Comparison of ENCODE assay signal across 1 cellular context in the genomic region with DNA sequence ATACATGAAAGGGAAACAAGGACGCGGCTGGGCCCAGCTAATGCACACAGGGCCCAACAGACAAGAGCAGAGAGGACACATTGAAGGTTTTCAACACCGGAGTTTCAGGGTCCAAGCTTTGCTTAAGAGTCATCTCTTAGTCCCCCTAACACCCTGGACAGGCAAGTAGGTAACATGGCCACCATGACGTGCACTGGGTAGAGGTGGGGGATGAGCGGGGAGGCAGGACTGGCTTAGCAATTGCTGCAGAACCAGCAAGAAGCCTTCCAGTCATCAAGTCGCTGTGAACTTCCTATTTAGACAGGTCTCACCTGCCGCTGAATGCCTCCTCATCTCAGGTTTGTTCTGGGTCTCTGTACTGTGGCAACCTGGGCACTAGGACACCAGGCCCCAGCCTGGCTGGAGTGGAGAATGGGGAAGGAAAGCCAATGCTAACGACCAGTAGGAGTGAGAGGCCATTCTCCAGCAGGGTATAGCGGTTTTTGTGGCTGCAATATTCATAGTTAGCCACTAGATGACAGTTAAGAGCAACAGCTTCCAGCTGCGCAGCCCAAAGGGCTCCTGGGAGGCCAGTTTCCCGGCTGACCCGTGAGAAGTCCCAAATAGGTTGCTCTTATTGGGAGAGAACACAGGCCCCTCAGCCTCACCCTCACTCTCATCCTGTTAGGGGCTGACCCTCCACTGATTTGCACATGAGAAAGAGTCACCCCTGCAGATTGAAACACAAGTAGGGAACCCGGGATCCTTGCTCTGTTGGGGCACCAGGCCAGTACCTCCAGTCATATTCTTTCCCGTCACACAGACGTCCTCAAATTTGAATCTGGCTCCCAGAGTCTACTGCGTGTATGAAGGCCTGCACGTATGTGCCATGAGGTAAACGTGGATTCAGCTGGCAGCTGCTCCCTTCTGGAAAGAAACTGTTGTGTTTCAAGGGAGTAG.
TF ChIP-seq lines count a peak whose summit lies in the region.

No MANE protein-coding gene starts in this region.

TF ChIP-seq in HepG2, 621 proteins besides CTCF, POLR2A, EP300 and RAD21 (continued from another document and continues in another):
- TF ChIP-seq, protein P1, sequence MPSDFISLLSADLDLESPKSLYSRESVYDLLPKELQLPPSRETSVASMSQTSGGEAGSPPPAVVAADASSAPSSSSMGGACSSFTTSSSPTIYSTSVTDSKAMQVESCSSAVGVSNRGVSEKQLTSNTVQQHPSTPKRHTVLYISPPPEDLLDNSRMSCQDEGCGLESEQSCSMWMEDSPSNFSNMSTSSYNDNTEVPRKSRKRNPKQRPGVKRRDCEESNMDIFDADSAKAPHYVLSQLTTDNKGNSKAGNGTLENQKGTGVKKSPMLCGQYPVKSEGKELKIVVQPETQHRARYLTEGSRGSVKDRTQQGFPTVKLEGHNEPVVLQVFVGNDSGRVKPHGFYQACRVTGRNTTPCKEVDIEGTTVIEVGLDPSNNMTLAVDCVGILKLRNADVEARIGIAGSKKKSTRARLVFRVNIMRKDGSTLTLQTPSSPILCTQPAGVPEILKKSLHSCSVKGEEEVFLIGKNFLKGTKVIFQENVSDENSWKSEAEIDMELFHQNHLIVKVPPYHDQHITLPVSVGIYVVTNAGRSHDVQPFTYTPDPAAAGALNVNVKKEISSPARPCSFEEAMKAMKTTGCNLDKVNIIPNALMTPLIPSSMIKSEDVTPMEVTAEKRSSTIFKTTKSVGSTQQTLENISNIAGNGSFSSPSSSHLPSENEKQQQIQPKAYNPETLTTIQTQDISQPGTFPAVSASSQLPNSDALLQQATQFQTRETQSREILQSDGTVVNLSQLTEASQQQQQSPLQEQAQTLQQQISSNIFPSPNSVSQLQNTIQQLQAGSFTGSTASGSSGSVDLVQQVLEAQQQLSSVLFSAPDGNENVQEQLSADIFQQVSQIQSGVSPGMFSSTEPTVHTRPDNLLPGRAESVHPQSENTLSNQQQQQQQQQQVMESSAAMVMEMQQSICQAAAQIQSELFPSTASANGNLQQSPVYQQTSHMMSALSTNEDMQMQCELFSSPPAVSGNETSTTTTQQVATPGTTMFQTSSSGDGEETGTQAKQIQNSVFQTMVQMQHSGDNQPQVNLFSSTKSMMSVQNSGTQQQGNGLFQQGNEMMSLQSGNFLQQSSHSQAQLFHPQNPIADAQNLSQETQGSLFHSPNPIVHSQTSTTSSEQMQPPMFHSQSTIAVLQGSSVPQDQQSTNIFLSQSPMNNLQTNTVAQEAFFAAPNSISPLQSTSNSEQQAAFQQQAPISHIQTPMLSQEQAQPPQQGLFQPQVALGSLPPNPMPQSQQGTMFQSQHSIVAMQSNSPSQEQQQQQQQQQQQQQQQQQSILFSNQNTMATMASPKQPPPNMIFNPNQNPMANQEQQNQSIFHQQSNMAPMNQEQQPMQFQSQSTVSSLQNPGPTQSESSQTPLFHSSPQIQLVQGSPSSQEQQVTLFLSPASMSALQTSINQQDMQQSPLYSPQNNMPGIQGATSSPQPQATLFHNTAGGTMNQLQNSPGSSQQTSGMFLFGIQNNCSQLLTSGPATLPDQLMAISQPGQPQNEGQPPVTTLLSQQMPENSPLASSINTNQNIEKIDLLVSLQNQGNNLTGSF (CRISPR knock-in tag; IDR thresholded peaks at IDR 0.05), result no peak
- TF ChIP-seq ZNF570 (CRISPR knock-in tag; IDR thresholded peaks at IDR 0.05; ENCODE audit: borderline replicate concordance) (no peak), ZBTB3 (CRISPR knock-in tag; IDR thresholded peaks at IDR 0.05; ENCODE audit: borderline replicate concordance, low read depth) (no peak), KDM4B (CRISPR knock-in tag; IDR thresholded peaks at IDR 0.05) (no peak), ZNF737 (CRISPR knock-in tag; IDR thresholded peaks at IDR 0.05; ENCODE audit: borderline replicate concordance) (0 out of 2 replicates have a peak, but pooled peaks have one; percentile 63), MTA1 (CRISPR knock-in tag; IDR thresholded peaks at IDR 0.05; ENCODE audit: borderline replicate concordance) (no peak), ZNF224 (CRISPR knock-in tag; IDR thresholded peaks at IDR 0.05) (no peak), BRD4 (CRISPR knock-in tag; IDR thresholded peaks at IDR 0.05) (0 out of 2 replicates have a peak, but pooled peaks have one; percentile 24), ZNF672 (CRISPR knock-in tag; IDR thresholded peaks at IDR 0.05) (no peak), HIVEP1 (CRISPR knock-in tag; IDR thresholded peaks at IDR 0.05) (no peak), PRMT3 (CRISPR knock-in tag; IDR thresholded peaks at IDR 0.05; ENCODE audit: borderline replicate concordance, low read depth) (no peak), ZNF101 (CRISPR knock-in tag; IDR thresholded peaks at IDR 0.05; ENCODE audit: borderline replicate concordance, low read depth) (no peak), PRPF4 (IDR thresholded peaks at IDR 0.05; ENCODE audit: low read depth, low read length, poor library complexity, severe bottlenecking) (no peak), JDP2 (CRISPR knock-in tag; IDR thresholded peaks at IDR 0.05; ENCODE audit: borderline replicate concordance) (no peak), MYC (CRISPR knock-in tag; IDR thresholded peaks at IDR 0.05; ENCODE audit: borderline replicate concordance) (no peak), GABPA (IDR thresholded peaks at IDR 0.05; ENCODE audit: low read depth, low read length) (no peak), GABPA (CRISPR knock-in tag; IDR thresholded peaks at IDR 0.05; ENCODE audit: low read depth) (no peak), SIX1 (CRISPR knock-in tag; IDR thresholded peaks at IDR 0.05; ENCODE audit: borderline replicate concordance) (no peak), ZNF468 (CRISPR knock-in tag; IDR thresholded peaks at IDR 0.05) (peak; percentile 58; the same call in 1 of the 2 replicates), KDM3A (CRISPR knock-in tag; IDR thresholded peaks at IDR 0.05; ENCODE audit: low read depth) (peak; percentile 60; the same call in 1 of the 2 replicates), TAF15 (IDR thresholded peaks at IDR 0.05; ENCODE audit: low read depth, low read length, poor library complexity, severe bottlenecking) (no peak), PHF5A (CRISPR knock-in tag; IDR thresholded peaks at IDR 0.05; ENCODE audit: low read depth, unreplicated experiment) (no peak), ZNF260 (CRISPR knock-in tag; IDR thresholded peaks at IDR 0.05; ENCODE audit: borderline replicate concordance, low read depth) (no peak), PHF21A (CRISPR knock-in tag; IDR thresholded peaks at IDR 0.05) (no peak)
- TF ChIP-seq, protein P2, sequence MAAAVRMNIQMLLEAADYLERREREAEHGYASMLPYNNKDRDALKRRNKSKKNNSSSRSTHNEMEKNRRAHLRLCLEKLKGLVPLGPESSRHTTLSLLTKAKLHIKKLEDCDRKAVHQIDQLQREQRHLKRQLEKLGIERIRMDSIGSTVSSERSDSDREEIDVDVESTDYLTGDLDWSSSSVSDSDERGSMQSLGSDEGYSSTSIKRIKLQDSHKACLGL (CRISPR knock-in tag; IDR thresholded peaks at IDR 0.05), result no peak
- TF ChIP-seq, protein P3, sequence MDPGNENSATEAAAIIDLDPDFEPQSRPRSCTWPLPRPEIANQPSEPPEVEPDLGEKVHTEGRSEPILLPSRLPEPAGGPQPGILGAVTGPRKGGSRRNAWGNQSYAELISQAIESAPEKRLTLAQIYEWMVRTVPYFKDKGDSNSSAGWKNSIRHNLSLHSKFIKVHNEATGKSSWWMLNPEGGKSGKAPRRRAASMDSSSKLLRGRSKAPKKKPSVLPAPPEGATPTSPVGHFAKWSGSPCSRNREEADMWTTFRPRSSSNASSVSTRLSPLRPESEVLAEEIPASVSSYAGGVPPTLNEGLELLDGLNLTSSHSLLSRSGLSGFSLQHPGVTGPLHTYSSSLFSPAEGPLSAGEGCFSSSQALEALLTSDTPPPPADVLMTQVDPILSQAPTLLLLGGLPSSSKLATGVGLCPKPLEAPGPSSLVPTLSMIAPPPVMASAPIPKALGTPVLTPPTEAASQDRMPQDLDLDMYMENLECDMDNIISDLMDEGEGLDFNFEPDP (CRISPR knock-in tag; conservative IDR thresholded peaks at IDR 0.05), result no peak
- TF ChIP-seq, protein P4, sequence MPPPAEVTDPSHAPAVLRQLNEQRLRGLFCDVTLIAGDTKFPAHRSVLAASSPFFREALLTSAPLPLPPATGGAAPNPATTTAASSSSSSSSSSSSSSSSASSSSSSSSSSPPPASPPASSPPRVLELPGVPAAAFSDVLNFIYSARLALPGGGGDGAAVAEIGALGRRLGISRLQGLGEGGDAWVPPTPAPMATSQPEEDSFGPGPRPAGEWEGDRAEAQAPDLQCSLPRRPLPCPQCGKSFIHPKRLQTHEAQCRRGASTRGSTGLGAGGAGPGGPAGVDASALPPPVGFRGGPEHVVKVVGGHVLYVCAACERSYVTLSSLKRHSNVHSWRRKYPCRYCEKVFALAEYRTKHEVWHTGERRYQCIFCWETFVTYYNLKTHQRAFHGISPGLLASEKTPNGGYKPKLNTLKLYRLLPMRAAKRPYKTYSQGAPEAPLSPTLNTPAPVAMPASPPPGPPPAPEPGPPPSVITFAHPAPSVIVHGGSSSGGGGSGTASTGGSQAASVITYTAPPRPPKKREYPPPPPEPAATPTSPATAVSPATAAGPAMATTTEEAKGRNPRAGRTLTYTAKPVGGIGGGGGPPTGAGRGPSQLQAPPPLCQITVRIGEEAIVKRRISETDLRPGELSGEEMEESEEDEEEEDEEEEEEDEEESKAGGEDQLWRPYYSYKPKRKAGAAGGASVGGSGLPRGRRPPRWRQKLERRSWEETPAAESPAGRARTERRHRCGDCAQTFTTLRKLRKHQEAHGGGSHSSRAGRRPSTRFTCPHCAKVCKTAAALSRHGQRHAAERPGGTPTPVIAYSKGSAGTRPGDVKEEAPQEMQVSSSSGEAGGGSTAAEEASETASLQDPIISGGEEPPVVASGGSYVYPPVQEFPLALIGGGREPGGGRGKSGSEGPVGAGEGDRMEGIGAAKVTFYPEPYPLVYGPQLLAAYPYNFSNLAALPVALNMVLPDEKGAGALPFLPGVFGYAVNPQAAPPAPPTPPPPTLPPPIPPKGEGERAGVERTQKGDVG (CRISPR knock-in tag; IDR thresholded peaks at IDR 0.05; ENCODE audit: borderline replicate concordance), result no peak; the same call in 1 of the 2 replicates
- TF ChIP-seq, protein P5, sequence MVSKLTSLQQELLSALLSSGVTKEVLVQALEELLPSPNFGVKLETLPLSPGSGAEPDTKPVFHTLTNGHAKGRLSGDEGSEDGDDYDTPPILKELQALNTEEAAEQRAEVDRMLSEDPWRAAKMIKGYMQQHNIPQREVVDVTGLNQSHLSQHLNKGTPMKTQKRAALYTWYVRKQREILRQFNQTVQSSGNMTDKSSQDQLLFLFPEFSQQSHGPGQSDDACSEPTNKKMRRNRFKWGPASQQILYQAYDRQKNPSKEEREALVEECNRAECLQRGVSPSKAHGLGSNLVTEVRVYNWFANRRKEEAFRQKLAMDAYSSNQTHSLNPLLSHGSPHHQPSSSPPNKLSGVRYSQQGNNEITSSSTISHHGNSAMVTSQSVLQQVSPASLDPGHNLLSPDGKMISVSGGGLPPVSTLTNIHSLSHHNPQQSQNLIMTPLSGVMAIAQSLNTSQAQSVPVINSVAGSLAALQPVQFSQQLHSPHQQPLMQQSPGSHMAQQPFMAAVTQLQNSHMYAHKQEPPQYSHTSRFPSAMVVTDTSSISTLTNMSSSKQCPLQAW (CRISPR knock-in tag; IDR thresholded peaks at IDR 0.05), result no peak; the same call in 1 of the 2 replicates
- TF ChIP-seq, protein P6, sequence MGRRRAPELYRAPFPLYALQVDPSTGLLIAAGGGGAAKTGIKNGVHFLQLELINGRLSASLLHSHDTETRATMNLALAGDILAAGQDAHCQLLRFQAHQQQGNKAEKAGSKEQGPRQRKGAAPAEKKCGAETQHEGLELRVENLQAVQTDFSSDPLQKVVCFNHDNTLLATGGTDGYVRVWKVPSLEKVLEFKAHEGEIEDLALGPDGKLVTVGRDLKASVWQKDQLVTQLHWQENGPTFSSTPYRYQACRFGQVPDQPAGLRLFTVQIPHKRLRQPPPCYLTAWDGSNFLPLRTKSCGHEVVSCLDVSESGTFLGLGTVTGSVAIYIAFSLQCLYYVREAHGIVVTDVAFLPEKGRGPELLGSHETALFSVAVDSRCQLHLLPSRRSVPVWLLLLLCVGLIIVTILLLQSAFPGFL (CRISPR knock-in tag; IDR thresholded peaks at IDR 0.05), result no peak
- TF ChIP-seq, protein P7, sequence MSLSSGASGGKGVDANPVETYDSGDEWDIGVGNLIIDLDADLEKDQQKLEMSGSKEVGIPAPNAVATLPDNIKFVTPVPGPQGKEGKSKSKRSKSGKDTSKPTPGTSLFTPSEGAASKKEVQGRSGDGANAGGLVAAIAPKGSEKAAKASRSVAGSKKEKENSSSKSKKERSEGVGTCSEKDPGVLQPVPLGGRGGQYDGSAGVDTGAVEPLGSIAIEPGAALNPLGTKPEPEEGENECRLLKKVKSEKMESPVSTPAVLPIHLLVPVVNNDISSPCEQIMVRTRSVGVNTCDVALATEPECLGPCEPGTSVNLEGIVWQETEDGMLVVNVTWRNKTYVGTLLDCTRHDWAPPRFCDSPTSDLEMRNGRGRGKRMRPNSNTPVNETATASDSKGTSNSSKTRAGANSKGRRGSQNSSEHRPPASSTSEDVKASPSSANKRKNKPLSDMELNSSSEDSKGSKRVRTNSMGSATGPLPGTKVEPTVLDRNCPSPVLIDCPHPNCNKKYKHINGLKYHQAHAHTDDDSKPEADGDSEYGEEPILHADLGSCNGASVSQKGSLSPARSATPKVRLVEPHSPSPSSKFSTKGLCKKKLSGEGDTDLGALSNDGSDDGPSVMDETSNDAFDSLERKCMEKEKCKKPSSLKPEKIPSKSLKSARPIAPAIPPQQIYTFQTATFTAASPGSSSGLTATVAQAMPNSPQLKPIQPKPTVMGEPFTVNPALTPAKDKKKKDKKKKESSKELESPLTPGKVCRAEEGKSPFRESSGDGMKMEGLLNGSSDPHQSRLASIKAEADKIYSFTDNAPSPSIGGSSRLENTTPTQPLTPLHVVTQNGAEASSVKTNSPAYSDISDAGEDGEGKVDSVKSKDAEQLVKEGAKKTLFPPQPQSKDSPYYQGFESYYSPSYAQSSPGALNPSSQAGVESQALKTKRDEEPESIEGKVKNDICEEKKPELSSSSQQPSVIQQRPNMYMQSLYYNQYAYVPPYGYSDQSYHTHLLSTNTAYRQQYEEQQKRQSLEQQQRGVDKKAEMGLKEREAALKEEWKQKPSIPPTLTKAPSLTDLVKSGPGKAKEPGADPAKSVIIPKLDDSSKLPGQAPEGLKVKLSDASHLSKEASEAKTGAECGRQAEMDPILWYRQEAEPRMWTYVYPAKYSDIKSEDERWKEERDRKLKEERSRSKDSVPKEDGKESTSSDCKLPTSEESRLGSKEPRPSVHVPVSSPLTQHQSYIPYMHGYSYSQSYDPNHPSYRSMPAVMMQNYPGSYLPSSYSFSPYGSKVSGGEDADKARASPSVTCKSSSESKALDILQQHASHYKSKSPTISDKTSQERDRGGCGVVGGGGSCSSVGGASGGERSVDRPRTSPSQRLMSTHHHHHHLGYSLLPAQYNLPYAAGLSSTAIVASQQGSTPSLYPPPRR (CRISPR knock-in tag; IDR thresholded peaks at IDR 0.05; ENCODE audit: borderline replicate concordance), result no peak
- TF ChIP-seq, protein P8, sequence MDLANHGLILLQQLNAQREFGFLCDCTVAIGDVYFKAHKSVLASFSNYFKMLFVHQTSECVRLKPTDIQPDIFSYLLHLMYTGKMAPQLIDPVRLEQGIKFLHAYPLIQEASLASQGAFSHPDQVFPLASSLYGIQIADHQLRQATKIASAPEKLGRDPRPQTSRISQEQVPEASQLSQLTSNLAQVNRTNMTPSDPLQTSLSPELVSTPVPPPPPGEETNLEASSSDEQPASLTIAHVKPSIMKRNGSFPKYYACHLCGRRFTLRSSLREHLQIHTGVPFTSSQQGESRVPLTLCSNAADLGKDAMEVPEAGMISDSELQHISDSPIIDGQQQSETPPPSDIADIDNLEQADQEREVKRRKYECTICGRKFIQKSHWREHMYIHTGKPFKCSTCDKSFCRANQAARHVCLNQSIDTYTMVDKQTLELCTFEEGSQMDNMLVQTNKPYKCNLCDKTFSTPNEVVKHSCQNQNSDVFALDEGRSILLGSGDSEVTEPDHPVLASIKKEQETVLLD (CRISPR knock-in tag; IDR thresholded peaks at IDR 0.05; ENCODE audit: low read depth), result no peak
